Comparison of ENCODE assay signal across 1 cellular context in the genomic region with DNA sequence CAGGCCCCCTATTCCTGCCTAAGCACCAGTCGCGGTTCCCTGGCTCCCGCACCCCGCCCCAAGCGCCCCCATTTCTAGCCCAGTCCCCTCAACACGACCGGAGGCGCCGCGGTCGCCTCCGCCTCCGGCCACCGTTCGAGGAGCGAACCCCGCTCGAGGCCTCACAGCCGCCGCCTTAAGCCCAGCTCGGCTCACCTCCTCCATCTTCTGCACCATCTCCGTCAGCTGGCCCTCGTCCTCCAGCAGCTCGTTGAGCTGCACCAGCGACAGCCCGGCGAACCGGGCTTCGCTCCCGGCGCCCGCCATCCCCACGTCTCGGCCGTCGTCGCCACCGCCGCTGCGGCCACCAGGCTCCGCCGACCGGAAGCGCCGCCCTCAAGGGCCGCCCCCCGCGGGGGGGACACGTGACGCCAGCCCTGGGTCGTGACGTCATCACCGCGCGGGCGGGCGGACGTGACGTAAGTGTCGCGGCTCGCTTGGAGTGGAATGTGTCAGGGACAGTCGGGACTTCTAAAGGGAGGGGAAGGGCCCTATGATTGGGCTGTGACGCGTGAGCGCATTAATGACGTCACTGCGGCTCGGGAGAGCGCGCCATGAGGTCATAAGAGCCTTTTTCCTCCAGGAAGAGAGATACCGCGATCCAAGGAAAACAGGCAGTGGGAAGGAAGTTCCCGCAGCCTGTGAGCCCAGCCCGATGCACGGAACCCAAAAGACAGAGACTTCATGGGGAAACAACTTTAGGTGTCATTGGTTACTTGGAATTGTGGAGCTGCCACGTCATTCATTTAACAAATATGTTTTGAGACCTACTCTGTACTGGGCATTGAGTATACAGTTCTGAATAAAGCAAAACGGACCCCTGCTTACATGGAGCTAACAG.
TF ChIP-seq lines count a peak whose summit lies in the region.

A gene with protein sequence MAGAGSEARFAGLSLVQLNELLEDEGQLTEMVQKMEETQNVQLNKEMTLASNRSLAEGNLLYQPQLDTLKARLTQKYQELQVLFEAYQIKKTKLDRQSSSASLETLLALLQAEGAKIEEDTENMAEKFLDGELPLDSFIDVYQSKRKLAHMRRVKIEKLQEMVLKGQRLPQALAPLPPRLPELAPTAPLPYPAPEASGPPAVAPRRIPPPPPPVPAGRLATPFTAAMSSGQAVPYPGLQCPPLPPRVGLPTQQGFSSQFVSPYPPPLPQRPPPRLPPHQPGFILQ (minus strand): TSS at position 368 of the 880 bp plus-strand sequence. CDS start 62 bp downstream, at position 306.

TF ChIP-seq in HEK293, 187 proteins besides CTCF, POLR2A, EP300 and RAD21 (continued from another document and continues in another):
- TF ChIP-seq ZNF202 (tag by site-specific recombination; IDR thresholded peaks at IDR 0.05; ENCODE audit: borderline replicate concordance) (no peak), ZNF48 (tag by site-specific recombination; IDR thresholded peaks at IDR 0.05) (no peak), ZFHX2 (tag by site-specific recombination; conservative IDR thresholded peaks at IDR 0.05) (peak; percentile 93), ZNF132 (tag by site-specific recombination; IDR thresholded peaks at IDR 0.05; ENCODE audit: borderline replicate concordance) (no peak), ZNF266 (tag by site-specific recombination; IDR thresholded peaks at IDR 0.05; ENCODE audit: low read depth) (no peak), IKZF3 (tag by site-specific recombination; IDR thresholded peaks at IDR 0.05) (peak; percentile 71; the same call in 1 of the 2 replicates), ZNF776 (tag by site-specific recombination; IDR thresholded peaks at IDR 0.05; ENCODE audit: borderline replicate concordance) (no peak), ZEB2 (tag by site-specific recombination; IDR thresholded peaks at IDR 0.05) (peak; percentile 84), ZNF843 (tag by site-specific recombination; IDR thresholded peaks at IDR 0.05) (peak; percentile 25; the same call in 1 of the 2 replicates), ZNF600 (tag by site-specific recombination; IDR thresholded peaks at IDR 0.05) (0 out of 2 replicates have a peak, but pooled peaks have one; percentile 25), ZNF501 (tag by site-specific recombination; IDR thresholded peaks at IDR 0.05) (0 out of 2 replicates have a peak, but pooled peaks have one; percentile 76), ZNF571 (tag by site-specific recombination; IDR thresholded peaks at IDR 0.05) (no peak), ZNF768 (tag by site-specific recombination; IDR thresholded peaks at IDR 0.05) (no peak), ZFP69B (tag by site-specific recombination; IDR thresholded peaks at IDR 0.05) (0 out of 2 replicates have a peak, but pooled peaks have one; percentile 47), ZNF560 (tag by site-specific recombination; IDR thresholded peaks at IDR 0.05; ENCODE audit: borderline replicate concordance) (no peak), ZNF747 (tag by site-specific recombination; IDR thresholded peaks at IDR 0.05) (no peak), ZNF37A (tag by site-specific recombination; IDR thresholded peaks at IDR 0.05) (no peak), ZNF426 (tag by site-specific recombination; IDR thresholded peaks at IDR 0.05) (no peak), GLIS1 (tag by site-specific recombination; IDR thresholded peaks at IDR 0.05) (peak; percentile 93), HOXD13 (CRISPR knock-in tag; IDR thresholded peaks at IDR 0.05; ENCODE audit: borderline replicate concordance) (no peak), ZNF837 (tag by site-specific recombination; IDR thresholded peaks at IDR 0.05) (no peak)
- TF ChIP-seq, protein P1, sequence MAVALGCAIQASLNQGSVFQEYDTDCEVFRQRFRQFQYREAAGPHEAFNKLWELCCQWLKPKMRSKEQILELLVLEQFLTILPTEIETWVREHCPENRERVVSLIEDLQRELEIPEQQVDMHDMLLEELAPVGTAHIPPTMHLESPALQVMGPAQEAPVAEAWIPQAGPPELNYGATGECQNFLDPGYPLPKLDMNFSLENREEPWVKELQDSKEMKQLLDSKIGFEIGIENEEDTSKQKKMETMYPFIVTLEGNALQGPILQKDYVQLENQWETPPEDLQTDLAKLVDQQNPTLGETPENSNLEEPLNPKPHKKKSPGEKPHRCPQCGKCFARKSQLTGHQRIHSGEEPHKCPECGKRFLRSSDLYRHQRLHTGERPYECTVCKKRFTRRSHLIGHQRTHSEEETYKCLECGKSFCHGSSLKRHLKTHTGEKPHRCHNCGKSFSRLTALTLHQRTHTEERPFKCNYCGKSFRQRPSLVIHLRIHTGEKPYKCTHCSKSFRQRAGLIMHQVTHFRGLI (tag by site-specific recombination; IDR thresholded peaks at IDR 0.05) = peak; percentile 58; the same call in 1 of the 2 replicates
- TF ChIP-seq, protein P2, sequence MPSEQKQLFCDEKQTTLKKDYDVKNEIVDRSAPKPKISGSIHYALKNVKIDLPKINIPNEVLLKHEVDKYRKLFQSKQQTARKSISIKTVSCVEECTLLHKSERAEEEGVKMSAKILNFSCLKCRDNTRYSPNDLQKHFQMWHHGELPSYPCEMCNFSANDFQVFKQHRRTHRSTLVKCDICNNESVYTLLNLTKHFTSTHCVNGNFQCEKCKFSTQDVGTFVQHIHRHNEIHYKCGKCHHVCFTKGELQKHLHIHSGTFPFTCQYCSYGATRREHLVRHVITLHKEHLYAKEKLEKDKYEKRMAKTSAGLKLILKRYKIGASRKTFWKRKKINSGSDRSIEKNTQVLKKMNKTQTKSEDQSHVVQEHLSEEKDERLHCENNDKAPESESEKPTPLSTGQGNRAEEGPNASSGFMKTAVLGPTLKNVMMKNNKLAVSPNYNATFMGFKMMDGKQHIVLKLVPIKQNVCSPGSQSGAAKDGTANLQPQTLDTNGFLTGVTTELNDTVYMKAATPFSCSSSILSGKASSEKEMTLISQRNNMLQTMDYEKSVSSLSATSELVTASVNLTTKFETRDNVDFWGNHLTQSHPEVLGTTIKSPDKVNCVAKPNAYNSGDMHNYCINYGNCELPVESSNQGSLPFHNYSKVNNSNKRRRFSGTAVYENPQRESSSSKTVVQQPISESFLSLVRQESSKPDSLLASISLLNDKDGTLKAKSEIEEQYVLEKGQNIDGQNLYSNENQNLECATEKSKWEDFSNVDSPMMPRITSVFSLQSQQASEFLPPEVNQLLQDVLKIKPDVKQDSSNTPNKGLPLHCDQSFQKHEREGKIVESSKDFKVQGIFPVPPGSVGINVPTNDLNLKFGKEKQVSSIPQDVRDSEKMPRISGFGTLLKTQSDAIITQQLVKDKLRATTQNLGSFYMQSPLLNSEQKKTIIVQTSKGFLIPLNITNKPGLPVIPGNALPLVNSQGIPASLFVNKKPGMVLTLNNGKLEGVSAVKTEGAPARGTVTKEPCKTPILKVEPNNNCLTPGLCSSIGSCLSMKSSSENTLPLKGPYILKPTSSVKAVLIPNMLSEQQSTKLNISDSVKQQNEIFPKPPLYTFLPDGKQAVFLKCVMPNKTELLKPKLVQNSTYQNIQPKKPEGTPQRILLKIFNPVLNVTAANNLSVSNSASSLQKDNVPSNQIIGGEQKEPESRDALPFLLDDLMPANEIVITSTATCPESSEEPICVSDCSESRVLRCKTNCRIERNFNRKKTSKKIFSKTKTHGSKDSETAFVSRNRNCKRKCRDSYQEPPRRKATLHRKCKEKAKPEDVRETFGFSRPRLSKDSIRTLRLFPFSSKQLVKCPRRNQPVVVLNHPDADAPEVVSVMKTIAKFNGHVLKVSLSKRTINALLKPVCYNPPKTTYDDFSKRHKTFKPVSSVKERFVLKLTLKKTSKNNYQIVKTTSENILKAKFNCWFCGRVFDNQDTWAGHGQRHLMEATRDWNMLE (tag by site-specific recombination; conservative IDR thresholded peaks at IDR 0.05; ENCODE audit: low read depth) = peak; percentile 75
- TF ChIP-seq, protein P3, sequence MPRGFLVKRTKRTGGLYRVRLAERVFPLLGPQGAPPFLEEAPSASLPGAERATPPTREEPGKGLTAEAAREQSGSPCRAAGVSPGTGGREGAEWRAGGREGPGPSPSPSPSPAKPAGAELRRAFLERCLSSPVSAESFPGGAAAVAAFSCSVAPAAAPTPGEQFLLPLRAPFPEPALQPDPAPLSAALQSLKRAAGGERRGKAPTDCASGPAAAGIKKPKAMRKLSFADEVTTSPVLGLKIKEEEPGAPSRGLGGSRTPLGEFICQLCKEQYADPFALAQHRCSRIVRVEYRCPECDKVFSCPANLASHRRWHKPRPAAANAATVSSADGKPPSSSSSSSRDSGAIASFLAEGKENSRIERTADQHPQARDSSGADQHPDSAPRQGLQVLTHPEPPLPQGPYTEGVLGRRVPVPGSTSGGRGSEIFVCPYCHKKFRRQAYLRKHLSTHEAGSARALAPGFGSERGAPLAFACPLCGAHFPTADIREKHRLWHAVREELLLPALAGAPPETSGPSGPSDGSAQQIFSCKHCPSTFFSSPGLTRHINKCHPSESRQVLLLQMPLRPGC (tag by site-specific recombination; IDR thresholded peaks at IDR 0.05) = peak; percentile 89
- TF ChIP-seq, protein P4, sequence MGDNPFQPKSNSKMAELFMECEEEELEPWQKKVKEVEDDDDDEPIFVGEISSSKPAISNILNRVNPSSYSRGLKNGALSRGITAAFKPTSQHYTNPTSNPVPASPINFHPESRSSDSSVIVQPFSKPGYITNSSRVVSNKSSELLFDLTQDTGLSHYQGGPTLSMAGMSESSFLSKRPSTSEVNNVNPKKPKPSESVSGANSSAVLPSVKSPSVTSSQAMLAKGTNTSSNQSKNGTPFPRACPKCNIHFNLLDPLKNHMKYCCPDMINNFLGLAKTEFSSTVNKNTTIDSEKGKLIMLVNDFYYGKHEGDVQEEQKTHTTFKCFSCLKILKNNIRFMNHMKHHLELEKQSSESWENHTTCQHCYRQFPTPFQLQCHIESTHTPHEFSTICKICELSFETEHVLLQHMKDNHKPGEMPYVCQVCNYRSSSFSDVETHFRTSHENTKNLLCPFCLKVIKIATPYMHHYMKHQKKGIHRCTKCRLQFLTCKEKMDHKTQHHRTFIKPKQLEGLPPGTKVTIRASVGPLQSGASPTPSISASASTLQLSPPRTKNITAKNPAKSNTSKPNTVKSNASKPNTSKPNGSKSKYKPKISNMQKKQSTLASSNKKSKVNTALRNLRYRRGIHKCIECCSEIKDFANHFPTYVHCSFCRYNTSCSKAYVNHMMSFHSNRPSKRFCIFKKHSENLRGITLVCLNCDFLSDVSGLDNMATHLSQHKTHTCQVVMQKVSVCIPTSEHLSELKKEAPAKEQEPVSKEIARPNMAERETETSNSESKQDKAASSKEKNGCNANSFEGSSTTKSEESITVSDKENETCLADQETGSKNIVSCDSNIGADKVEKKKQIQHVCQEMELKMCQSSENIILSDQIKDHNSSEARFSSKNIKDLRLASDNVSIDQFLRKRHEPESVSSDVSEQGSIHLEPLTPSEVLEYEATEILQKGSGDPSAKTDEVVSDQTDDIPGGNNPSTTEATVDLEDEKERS (tag by site-specific recombination; IDR thresholded peaks at IDR 0.05) = 0 out of 2 replicates have a peak, but pooled peaks have one; percentile 46
- TF ChIP-seq, protein P5, sequence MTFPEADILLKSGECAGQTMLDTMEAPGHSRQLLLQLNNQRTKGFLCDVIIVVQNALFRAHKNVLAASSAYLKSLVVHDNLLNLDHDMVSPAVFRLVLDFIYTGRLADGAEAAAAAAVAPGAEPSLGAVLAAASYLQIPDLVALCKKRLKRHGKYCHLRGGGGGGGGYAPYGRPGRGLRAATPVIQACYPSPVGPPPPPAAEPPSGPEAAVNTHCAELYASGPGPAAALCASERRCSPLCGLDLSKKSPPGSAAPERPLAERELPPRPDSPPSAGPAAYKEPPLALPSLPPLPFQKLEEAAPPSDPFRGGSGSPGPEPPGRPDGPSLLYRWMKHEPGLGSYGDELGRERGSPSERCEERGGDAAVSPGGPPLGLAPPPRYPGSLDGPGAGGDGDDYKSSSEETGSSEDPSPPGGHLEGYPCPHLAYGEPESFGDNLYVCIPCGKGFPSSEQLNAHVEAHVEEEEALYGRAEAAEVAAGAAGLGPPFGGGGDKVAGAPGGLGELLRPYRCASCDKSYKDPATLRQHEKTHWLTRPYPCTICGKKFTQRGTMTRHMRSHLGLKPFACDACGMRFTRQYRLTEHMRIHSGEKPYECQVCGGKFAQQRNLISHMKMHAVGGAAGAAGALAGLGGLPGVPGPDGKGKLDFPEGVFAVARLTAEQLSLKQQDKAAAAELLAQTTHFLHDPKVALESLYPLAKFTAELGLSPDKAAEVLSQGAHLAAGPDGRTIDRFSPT (tag by site-specific recombination; IDR thresholded peaks at IDR 0.05) = no peak
- TF ChIP-seq, protein P6, sequence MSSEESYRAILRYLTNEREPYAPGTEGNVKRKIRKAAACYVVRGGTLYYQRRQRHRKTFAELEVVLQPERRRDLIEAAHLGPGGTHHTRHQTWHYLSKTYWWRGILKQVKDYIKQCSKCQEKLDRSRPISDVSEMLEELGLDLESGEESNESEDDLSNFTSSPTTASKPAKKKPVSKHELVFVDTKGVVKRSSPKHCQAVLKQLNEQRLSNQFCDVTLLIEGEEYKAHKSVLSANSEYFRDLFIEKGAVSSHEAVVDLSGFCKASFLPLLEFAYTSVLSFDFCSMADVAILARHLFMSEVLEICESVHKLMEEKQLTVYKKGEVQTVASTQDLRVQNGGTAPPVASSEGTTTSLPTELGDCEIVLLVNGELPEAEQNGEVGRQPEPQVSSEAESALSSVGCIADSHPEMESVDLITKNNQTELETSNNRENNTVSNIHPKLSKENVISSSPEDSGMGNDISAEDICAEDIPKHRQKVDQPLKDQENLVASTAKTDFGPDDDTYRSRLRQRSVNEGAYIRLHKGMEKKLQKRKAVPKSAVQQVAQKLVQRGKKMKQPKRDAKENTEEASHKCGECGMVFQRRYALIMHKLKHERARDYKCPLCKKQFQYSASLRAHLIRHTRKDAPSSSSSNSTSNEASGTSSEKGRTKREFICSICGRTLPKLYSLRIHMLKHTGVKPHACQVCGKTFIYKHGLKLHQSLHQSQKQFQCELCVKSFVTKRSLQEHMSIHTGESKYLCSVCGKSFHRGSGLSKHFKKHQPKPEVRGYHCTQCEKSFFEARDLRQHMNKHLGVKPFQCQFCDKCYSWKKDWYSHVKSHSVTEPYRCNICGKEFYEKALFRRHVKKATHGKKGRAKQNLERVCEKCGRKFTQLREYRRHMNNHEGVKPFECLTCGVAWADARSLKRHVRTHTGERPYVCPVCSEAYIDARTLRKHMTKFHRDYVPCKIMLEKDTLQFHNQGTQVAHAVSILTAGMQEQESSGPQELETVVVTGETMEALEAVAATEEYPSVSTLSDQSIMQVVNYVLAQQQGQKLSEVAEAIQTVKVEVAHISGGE (tag by site-specific recombination; conservative IDR thresholded peaks at IDR 0.05; ENCODE audit: low read depth) = peak; percentile 52; the same call in 1 of the 2 replicates
- TF ChIP-seq, protein P7, sequence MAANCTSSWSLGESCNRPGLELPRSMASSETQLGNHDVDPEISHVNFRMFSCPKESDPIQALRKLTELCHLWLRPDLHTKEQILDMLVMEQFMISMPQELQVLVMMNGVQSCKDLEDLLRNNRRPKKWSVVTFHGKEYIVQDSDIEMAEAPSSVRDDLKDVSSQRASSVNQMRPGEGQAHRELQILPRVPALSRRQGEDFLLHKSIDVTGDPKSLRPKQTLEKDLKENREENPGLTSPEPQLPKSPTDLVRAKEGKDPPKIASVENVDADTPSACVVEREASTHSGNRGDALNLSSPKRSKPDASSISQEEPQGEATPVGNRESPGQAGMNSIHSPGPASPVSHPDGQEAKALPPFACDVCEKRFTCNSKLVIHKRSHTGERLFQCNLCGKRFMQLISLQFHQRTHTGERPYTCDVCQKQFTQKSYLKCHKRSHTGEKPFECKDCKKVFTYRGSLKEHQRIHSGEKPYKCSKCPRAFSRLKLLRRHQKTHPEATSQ (tag by site-specific recombination; IDR thresholded peaks at IDR 0.05) = peak; percentile 54; the same call in 1 of the 2 replicates
- TF ChIP-seq, protein P8, sequence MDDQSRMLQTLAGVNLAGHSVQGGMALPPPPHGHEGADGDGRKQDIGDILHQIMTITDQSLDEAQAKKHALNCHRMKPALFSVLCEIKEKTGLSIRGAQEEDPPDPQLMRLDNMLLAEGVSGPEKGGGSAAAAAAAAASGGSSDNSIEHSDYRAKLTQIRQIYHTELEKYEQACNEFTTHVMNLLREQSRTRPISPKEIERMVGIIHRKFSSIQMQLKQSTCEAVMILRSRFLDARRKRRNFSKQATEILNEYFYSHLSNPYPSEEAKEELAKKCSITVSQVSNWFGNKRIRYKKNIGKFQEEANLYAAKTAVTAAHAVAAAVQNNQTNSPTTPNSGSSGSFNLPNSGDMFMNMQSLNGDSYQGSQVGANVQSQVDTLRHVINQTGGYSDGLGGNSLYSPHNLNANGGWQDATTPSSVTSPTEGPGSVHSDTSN (CRISPR knock-in tag; IDR thresholded peaks at IDR 0.05) = peak; percentile 75
